In genomic region chr1:11374748-11375110, GRCh38 we compare ENCODE assay signal across 1 cellular context.
TF ChIP-seq lines count a peak whose summit lies in the region.

No MANE protein-coding gene starts in this region.

TF ChIP-seq in A549, 52 proteins besides CTCF, POLR2A, EP300 and RAD21:
- no peak for TF ChIP-seq E2F6 (IDR thresholded peaks at IDR 0.05; ENCODE audit: borderline replicate concordance, low read depth)
- TF ChIP-seq TP53 (CRISPR knock-in tag; IDR thresholded peaks at IDR 0.05), result no peak
- no peak for TF ChIP-seq NPAS2 (CRISPR knock-in tag; IDR thresholded peaks at IDR 0.05; ENCODE audit: borderline replicate concordance)
- TF ChIP-seq MAZ (IDR thresholded peaks at IDR 0.05; ENCODE audit: borderline replicate concordance, low read depth, low read length), result no peak
- no peak for TF ChIP-seq ZNF302 (CRISPR knock-in tag; IDR thresholded peaks at IDR 0.05)
- no peak for TF ChIP-seq REST (IDR thresholded peaks at IDR 0.05)
- no peak for TF ChIP-seq CBX8 (IDR thresholded peaks at IDR 0.05)
- no peak for TF ChIP-seq NR3C1 (IDR thresholded peaks at IDR 0.05)
- no peak for TF ChIP-seq RFX5 (IDR thresholded peaks at IDR 0.05)
- TF ChIP-seq BHLHE40 (IDR thresholded peaks at IDR 0.05; ENCODE audit: low read depth, low read length), result no peak
- TF ChIP-seq RNF2 (IDR thresholded peaks at IDR 0.05; ENCODE audit: borderline replicate concordance, low read depth), result no peak
- no peak for TF ChIP-seq TFCP2L1 (CRISPR knock-in tag; IDR thresholded peaks at IDR 0.05)
TF ChIP-seq in A549: peak in this region for 0.
